In the genomic region with DNA sequence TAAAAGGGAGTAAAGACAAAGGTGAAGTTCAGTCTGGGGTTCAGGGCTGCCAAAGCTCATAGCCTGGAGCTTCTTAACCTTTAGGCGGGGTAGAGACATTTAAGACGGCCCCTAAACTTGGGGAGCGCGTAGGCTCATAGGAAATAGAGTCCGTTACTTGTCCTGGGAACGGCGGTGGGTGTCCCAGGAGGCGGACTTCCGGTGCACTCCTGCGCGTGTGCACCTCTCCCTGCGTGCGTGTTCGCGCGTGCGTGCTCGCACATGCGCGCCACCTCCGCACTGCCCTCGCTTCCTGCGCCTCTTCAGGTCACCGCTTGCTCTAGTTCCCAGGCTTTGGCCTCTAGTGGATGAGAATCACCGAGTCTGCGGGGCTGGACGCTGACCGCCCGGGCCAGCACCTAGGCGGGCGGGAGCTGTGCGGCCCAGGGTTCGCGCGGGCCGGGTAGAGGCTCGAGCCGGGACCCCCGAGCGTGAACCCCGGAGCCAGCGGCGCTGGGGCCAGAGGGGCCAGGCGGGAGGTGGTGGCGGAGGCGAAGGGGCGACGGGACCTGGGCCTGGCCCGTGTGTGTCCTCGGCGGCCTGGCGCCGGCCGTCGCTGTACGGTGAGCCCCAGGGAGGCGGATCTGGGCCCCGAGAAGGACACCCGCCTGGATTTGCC, we compare ENCODE assay signal across 8 cellular contexts. TPM values are rescaled to one million over a fixed set of nuclear protein-coding genes. Genes with fewer than 3 reads are reported as not detected.
DNase-seq lines count a peak whose midpoint lies in the region; ATAC-seq and TF ChIP-seq lines count a peak whose summit lies in the region.
"Not testable (repeated sequence)": the region's sequence is repeated elsewhere in the genome, so short reads cannot be mapped to it uniquely, and the experiment has no call there.

No MANE protein-coding gene starts in this region.

- TF ChIP-seq CTCF in colonic mucosa (IDR thresholded peaks at IDR 0.05): not testable (repeated sequence)

- DNase-seq in GM19240 (ENCODE audit: insufficient read length, low spot score): peak; percentile 6
- DNase-seq in NCI-H526 (lab: John Stamatoyannopoulos, UW): peak; percentile 69 to 78
- peak; percentile 84 for DNase-seq in activated CD4-positive, alpha-beta T cell treated with anti-CD3 and anti-CD28 coated beads for 48 hours
- DNase-seq in colonic mucosa: peak; percentile 81
- peak; percentile 62 to 67 for DNase-seq in stimulated activated CD4-positive, alpha-beta T cell treated with anti-CD3 and anti-CD28 coated beads, Interleukin-15, amount 100 ng/mL, for 48 hours (ENCODE audit: low read depth in 2 of 2)

- not testable (repeated sequence) for H3K4me1 ChIP-seq in BLaER1, colonic mucosa

- H3K4me2 ChIP-seq in BLaER1: peak overlapping the region; percentile 77

- peak; percentile 100 for ATAC-seq in HG03439 (IDR thresholded peaks at IDR 0.05; ENCODE audit: unreplicated experiment)

- H3K36me3 ChIP-seq in BLaER1: peaks cover 17% of the 10 kb centered on the region
- not testable (repeated sequence) for H3K36me3 ChIP-seq in colonic mucosa

- H3K4me3 ChIP-seq in BLaER1 (peak overlapping the region; percentile 80), colonic mucosa (peak overlapping the region; percentile 74)

- not testable (repeated sequence) for H4K20me1 ChIP-seq in BLaER1

- H3K9me3 ChIP-seq in BLaER1, colonic mucosa: not testable (repeated sequence)

- intact Hi-C loops in colonic mucosa (cut with DNase I): not testable (repeated sequence)

- H3K9ac ChIP-seq in BLaER1: peak overlapping the region; percentile 86
- peak overlapping the region; percentile 58 to 83 for H3K9ac ChIP-seq in colonic mucosa (ENCODE audit: low read depth in 2 of 2, low read length in 2 of 2)

- H3K27ac ChIP-seq in BLaER1: peak overlapping the region; percentile 86
- H3K27ac ChIP-seq in colonic mucosa: peak overlapping the region; percentile 89
- peak overlapping the region; percentile 38 for H3K27ac ChIP-seq in layer of hippocampus (ENCODE audit: low read depth, low read length)

- H3K27me3 ChIP-seq in BLaER1; colonic mucosa; layer of hippocampus (ENCODE audit: control insufficient read depth, insufficient read depth, low read length): not testable (repeated sequence)

RNA-seq across cellular contexts. Expression of gene POM121, which starts 45.7 kb away (rescaled TPM):
- total RNA-seq in colonic mucosa: 10 to 100 TPM; 29.8 to 34.8 TPM

RNA-seq across cellular contexts. Expression of gene TYW1B, which starts 51.2 kb away (rescaled TPM):
- total RNA-seq in colonic mucosa: 1 to 10 TPM; 1.9 to 8.9 TPM

Comparison
In these comparisons a context has a peak if more than half of its experiments do, and no peak if none do; other contexts are left out.
1. Peak in every context shown above with its lines: DNase-seq, ATAC-seq, H3K4me3 ChIP-seq and H3K27ac ChIP-seq.
2. H3K27ac ChIP-seq: peak in every context shown above with its lines; median percentile 89 in colonic mucosa; 86 in BLaER1; 38 in layer of hippocampus.
3. DNase-seq: peak in every context shown above with its lines; median percentile 84 in activated CD4-positive, alpha-beta T cell treated with anti-CD3 and anti-CD28 coated beads for 48 hours; 81 in colonic mucosa; 74 in NCI-H526; 64 in stimulated activated CD4-positive, alpha-beta T cell treated with anti-CD3 and anti-CD28 coated beads, Interleukin-15, amount 100 ng/mL, for 48 hours; 6 in GM19240.